In genomic region chr14:24232645-24233537, GRCh38 we compare ENCODE assay signal across 1 cellular context.
TF ChIP-seq lines count a peak whose summit lies in the region.

Gene GMPR2 (plus strand): TSS chr14:24232929. CDS start chr14:24233254, 325 bp downstream.

TF ChIP-seq in HepG2, 621 proteins besides CTCF, POLR2A, EP300 and RAD21 (continued from another document and continues in another):
- TF ChIP-seq RFX3 (CRISPR knock-in tag; IDR thresholded peaks at IDR 0.05) (no peak), ZNF605 (CRISPR knock-in tag; IDR thresholded peaks at IDR 0.05) (peak; percentile 96), HDAC1 (CRISPR knock-in tag; IDR thresholded peaks at IDR 0.05) (peak; percentile 88), ZNF263 (CRISPR knock-in tag; IDR thresholded peaks at IDR 0.05) (no peak; the same call in none of the 2 replicates), RARG (CRISPR knock-in tag; IDR thresholded peaks at IDR 0.05; ENCODE audit: low read depth) (no peak; the same call in 1 of the 2 replicates), KLF12 (CRISPR knock-in tag; IDR thresholded peaks at IDR 0.05; ENCODE audit: borderline replicate concordance) (peak; percentile 98), ZNF20 (CRISPR knock-in tag; IDR thresholded peaks at IDR 0.05) (0 out of 2 replicates have a peak, but pooled peaks have one; percentile 17), NFE2L2 (IDR thresholded peaks at IDR 0.05; ENCODE audit: low read length) (no peak), ATF7 (IDR thresholded peaks at IDR 0.05) (no peak), ATF7 (CRISPR knock-in tag; IDR thresholded peaks at IDR 0.05) (peak; percentile 55), CCAR2 (optimal IDR thresholded peaks at IDR 0.05; ENCODE audit: low read depth, low read length) (peak; percentile 89), HNRNPLL (IDR thresholded peaks at IDR 0.05; ENCODE audit: low read depth, low read length, poor library complexity, severe bottlenecking) (peak; percentile 51), ZNF205 (CRISPR knock-in tag; IDR thresholded peaks at IDR 0.05) (peak; percentile 85), ZNF563 (CRISPR knock-in tag; IDR thresholded peaks at IDR 0.05) (peak; percentile 85; the same call in 1 of the 2 replicates), ZNF766 (CRISPR knock-in tag; IDR thresholded peaks at IDR 0.05; ENCODE audit: borderline replicate concordance) (peak; percentile 83; the same call in 1 of the 2 replicates), HCFC1 (IDR thresholded peaks at IDR 0.05; ENCODE audit: low read depth, low read length) (no peak), E2F5 (CRISPR knock-in tag; conservative IDR thresholded peaks at IDR 0.05) (peak; percentile 52; the same call in 1 of the 2 replicates), NCOA1 (CRISPR knock-in tag; IDR thresholded peaks at IDR 0.05) (peak; percentile 98; the same call in 1 of the 2 replicates), CBX5 (CRISPR knock-in tag; IDR thresholded peaks at IDR 0.05; ENCODE audit: borderline replicate concordance) (peak; percentile 20), ZNF781 (CRISPR knock-in tag; IDR thresholded peaks at IDR 0.05; ENCODE audit: borderline replicate concordance, not compliant biosample characterization) (peak; percentile 46), JUND (CRISPR knock-in tag; IDR thresholded peaks at IDR 0.05) (no peak), NFYB (CRISPR knock-in tag; IDR thresholded peaks at IDR 0.05) (peak; percentile 3; the same call in 1 of the 2 replicates), NFATC3 (CRISPR knock-in tag; IDR thresholded peaks at IDR 0.05) (0 out of 2 replicates have a peak, but pooled peaks have one; percentile 80), SOX6 (IDR thresholded peaks at IDR 0.05) (no peak), SOX6 (CRISPR knock-in tag; IDR thresholded peaks at IDR 0.05) (no peak; the same call in 1 of the 2 replicates), ZFP36 (IDR thresholded peaks at IDR 0.05; ENCODE audit: borderline replicate concordance, low read depth, low read length, partially characterized antibody) (no peak), POLR2AphosphoS5 (IDR thresholded peaks at IDR 0.05; ENCODE audit: low read depth, low read length) (peak; percentile 93), ZNF772 (CRISPR knock-in tag; IDR thresholded peaks at IDR 0.05) (no peak; the same call in 1 of the 2 replicates), ZBTB21 (CRISPR knock-in tag; IDR thresholded peaks at IDR 0.05) (no peak), XRCC5 (optimal IDR thresholded peaks at IDR 0.05; ENCODE audit: low read length) (peak; percentile 30), ZNF121 (CRISPR knock-in tag; IDR thresholded peaks at IDR 0.05) (peak; percentile 52), FOXC1 (CRISPR knock-in tag; IDR thresholded peaks at IDR 0.05; ENCODE audit: borderline replicate concordance) (peak; percentile 99), ZNF264 (CRISPR knock-in tag; IDR thresholded peaks at IDR 0.05) (peak; percentile 90), ATF3 (CRISPR knock-in tag; IDR thresholded peaks at IDR 0.05) (no peak; the same call in 1 of the 2 replicates), ARNT (IDR thresholded peaks at IDR 0.05) (no peak), MEF2D (CRISPR knock-in tag; IDR thresholded peaks at IDR 0.05) (no peak; the same call in none of the 2 replicates), NFE2L1 (CRISPR knock-in tag; IDR thresholded peaks at IDR 0.05; ENCODE audit: borderline replicate concordance) (peak; percentile 64; the same call in 1 of the 2 replicates)
- TF ChIP-seq, protein P1, sequence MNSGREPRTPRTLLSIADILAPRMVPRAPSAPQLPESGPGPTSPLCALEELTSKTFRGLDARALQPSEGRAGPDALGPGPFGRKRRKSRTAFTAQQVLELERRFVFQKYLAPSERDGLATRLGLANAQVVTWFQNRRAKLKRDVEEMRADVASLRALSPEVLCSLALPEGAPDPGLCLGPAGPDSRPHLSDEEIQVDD (CRISPR knock-in tag; IDR thresholded peaks at IDR 0.05; ENCODE audit: borderline replicate concordance): peak; percentile 37; the same call in 1 of the 2 replicates
- TF ChIP-seq, protein P2, sequence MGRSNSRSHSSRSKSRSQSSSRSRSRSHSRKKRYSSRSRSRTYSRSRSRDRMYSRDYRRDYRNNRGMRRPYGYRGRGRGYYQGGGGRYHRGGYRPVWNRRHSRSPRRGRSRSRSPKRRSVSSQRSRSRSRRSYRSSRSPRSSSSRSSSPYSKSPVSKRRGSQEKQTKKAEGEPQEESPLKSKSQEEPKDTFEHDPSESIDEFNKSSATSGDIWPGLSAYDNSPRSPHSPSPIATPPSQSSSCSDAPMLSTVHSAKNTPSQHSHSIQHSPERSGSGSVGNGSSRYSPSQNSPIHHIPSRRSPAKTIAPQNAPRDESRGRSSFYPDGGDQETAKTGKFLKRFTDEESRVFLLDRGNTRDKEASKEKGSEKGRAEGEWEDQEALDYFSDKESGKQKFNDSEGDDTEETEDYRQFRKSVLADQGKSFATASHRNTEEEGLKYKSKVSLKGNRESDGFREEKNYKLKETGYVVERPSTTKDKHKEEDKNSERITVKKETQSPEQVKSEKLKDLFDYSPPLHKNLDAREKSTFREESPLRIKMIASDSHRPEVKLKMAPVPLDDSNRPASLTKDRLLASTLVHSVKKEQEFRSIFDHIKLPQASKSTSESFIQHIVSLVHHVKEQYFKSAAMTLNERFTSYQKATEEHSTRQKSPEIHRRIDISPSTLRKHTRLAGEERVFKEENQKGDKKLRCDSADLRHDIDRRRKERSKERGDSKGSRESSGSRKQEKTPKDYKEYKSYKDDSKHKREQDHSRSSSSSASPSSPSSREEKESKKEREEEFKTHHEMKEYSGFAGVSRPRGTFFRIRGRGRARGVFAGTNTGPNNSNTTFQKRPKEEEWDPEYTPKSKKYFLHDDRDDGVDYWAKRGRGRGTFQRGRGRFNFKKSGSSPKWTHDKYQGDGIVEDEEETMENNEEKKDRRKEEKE (IDR thresholded peaks at IDR 0.05): no peak
- TF ChIP-seq, protein P3, sequence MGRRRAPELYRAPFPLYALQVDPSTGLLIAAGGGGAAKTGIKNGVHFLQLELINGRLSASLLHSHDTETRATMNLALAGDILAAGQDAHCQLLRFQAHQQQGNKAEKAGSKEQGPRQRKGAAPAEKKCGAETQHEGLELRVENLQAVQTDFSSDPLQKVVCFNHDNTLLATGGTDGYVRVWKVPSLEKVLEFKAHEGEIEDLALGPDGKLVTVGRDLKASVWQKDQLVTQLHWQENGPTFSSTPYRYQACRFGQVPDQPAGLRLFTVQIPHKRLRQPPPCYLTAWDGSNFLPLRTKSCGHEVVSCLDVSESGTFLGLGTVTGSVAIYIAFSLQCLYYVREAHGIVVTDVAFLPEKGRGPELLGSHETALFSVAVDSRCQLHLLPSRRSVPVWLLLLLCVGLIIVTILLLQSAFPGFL (CRISPR knock-in tag; IDR thresholded peaks at IDR 0.05): no peak; the same call in 1 of the 2 replicates
- TF ChIP-seq, protein P4, sequence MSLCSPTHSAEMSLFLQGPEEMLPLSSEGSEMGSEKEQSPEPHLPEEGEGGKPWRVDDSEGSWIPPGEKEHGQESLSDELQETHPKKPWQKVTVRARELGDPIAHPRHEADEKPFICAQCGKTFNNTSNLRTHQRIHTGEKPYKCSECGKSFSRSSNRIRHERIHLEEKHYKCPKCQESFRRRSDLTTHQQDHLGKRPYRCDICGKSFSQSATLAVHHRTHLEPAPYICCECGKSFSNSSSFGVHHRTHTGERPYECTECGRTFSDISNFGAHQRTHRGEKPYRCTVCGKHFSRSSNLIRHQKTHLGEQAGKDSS (CRISPR knock-in tag; IDR thresholded peaks at IDR 0.05; ENCODE audit: borderline replicate concordance, low read depth): 0 out of 2 replicates have a peak, but pooled peaks have one; percentile 15
- TF ChIP-seq, protein P5, sequence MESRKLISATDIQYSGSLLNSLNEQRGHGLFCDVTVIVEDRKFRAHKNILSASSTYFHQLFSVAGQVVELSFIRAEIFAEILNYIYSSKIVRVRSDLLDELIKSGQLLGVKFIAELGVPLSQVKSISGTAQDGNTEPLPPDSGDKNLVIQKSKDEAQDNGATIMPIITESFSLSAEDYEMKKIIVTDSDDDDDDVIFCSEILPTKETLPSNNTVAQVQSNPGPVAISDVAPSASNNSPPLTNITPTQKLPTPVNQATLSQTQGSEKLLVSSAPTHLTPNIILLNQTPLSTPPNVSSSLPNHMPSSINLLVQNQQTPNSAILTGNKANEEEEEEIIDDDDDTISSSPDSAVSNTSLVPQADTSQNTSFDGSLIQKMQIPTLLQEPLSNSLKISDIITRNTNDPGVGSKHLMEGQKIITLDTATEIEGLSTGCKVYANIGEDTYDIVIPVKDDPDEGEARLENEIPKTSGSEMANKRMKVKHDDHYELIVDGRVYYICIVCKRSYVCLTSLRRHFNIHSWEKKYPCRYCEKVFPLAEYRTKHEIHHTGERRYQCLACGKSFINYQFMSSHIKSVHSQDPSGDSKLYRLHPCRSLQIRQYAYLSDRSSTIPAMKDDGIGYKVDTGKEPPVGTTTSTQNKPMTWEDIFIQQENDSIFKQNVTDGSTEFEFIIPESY (CRISPR knock-in tag; IDR thresholded peaks at IDR 0.05): 0 out of 2 replicates have a peak, but pooled peaks have one; percentile 67
- TF ChIP-seq, protein P6, sequence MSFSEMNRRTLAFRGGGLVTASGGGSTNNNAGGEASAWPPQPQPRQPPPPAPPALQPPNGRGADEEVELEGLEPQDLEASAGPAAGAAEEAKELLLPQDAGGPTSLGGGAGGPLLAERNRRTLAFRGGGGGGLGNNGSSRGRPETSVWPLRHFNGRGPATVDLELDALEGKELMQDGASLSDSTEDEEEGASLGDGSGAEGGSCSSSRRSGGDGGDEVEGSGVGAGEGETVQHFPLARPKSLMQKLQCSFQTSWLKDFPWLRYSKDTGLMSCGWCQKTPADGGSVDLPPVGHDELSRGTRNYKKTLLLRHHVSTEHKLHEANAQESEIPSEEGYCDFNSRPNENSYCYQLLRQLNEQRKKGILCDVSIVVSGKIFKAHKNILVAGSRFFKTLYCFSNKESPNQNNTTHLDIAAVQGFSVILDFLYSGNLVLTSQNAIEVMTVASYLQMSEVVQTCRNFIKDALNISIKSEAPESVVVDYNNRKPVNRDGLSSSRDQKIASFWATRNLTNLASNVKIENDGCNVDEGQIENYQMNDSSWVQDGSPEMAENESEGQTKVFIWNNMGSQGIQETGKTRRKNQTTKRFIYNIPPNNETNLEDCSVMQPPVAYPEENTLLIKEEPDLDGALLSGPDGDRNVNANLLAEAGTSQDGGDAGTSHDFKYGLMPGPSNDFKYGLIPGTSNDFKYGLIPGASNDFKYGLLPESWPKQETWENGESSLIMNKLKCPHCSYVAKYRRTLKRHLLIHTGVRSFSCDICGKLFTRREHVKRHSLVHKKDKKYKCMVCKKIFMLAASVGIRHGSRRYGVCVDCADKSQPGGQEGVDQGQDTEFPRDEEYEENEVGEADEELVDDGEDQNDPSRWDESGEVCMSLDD (CRISPR knock-in tag; IDR thresholded peaks at IDR 0.05; ENCODE audit: borderline replicate concordance): peak; percentile 42; the same call in 1 of the 2 replicates
